15 cellular contexts compared by ENCODE assay signal in the genomic region with DNA sequence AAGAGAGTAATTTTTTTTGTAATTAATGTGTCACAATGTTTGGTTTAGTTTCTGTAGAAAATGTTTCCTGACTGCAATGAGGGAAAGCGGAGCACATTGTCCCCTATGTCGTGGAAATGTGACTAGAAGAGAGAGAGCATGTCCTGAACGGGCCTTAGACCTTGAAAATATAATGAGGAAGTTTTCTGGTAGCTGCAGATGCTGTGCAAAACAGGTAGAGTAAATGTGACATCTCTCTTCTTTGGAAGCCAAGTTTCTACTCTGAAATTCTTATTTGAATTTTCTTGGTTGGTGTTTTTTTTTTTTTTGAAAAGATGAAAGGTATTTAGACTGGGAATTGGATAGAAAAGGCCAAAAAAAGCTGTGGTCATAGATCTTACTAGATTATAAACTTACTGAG.
"Had no signal": no experiment of that assay in that cellular context is flagged by ENCODE, and none has a peak within 500 bp of the region (broad histone marks: within the 10 kb centered on the region; RNA-seq: fewer than 3 reads in every experiment).

No MANE protein-coding gene starts in this region.

- H3K4me3 Mint-ChIP-seq: activated T-helper 17 cell treated with anti-CD3 and anti-CD28 coated beads, Interleukin-2, amount 50 U/mL, for 72 hours; effector memory CD8-positive, alpha-beta T cell; memory B cell had no signal

- ATAC-seq: activated T-helper 17 cell treated with anti-CD3 and anti-CD28 coated beads, Interleukin-2, amount 50 U/mL, for 72 hours; effector memory CD8-positive, alpha-beta T cell; psoas muscle; right lobe of liver; upper lobe of right lung had no signal

- H3K9me3 ChIP-seq: ovary, psoas muscle, right lobe of liver, upper lobe of right lung had no signal

- H3K9me3 Mint-ChIP-seq: activated T-helper 17 cell treated with anti-CD3 and anti-CD28 coated beads, Interleukin-2, amount 50 U/mL, for 72 hours; effector memory CD8-positive, alpha-beta T cell; memory B cell had no signal

- H3K4me1 ChIP-seq: psoas muscle, upper lobe of right lung had no signal

- H3K27me3 Mint-ChIP-seq: activated T-helper 17 cell treated with anti-CD3 and anti-CD28 coated beads, Interleukin-2, amount 50 U/mL, for 72 hours; effector memory CD8-positive, alpha-beta T cell; memory B cell had no signal

- H3K4me3 ChIP-seq: cardiac muscle cell, ovary, psoas muscle, right lobe of liver, upper lobe of right lung had no signal

- H3K27ac Mint-ChIP-seq: activated T-helper 17 cell treated with anti-CD3 and anti-CD28 coated beads, Interleukin-2, amount 50 U/mL, for 72 hours had no signal

- H3K27me3 ChIP-seq: cardiac muscle cell, ovary, right lobe of liver, upper lobe of right lung had no signal

- DNase-seq: activated CD4-positive, alpha-beta T cell treated with anti-CD3 and anti-CD28 coated beads for 1 hour; activated CD4-positive, alpha-beta T cell treated with anti-CD3 and anti-CD28 coated beads, Interleukin-2, amount 50 U/mL, for 48 hours; activated CD8-positive, alpha-beta memory T cell treated with anti-CD3 and anti-CD28 coated beads, Interleukin-2, amount 50 U/mL, for 48 hours; activated naive CD4-positive, alpha-beta T cell treated with Interleukin-2 at 50 U/mL for 16 hours; effector memory CD8-positive, alpha-beta T cell; ovary; psoas muscle; right lobe of liver; small intestine; stimulated activated CD4-positive, alpha-beta T cell treated with anti-CD3 and anti-CD28 coated beads, Interleukin-4, amount 100 ng/mL, for 1 hour; upper lobe of right lung had no signal

- H3K27ac ChIP-seq: cardiac muscle cell, ovary, psoas muscle, upper lobe of right lung, VCaP had no signal
